ENCODE assay signal across 25 cellular contexts in the genomic region with DNA sequence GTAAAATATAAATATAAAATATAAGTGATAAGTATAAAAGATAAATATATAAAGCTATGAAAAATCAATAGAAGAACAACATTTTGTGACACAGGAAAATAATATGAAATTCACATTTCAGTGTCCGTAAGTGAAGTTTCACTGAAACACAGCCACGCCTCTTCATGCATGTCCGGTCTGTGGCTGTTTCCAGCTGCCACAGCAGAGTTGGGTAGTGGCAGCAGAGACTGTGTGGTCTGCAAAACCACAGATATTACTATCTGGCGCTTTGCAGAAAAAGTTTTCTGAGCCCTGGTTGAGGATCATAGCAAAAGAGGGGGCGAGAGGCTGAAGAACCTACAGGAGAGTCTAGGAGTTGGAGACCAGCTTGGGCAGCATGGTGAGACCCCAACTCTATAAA. TPM values are rescaled to one million over a fixed set of nuclear protein-coding genes. Genes with fewer than 3 reads are reported as not detected.
A peak's percentile ranks its signal among the peaks of the same experiment; 100 is the strongest.
DNase-seq lines count a peak whose midpoint lies in the region; TF ChIP-seq lines count a peak whose summit lies in the region.
"Had no signal": no experiment of that assay in that cellular context is flagged by ENCODE, and none has a peak within 500 bp of the region (broad histone marks: within the 10 kb centered on the region; RNA-seq: fewer than 3 reads in every experiment).

No MANE protein-coding gene starts in this region.

- peaks cover 8% of the 10 kb centered on the region for H3K4me1 ChIP-seq in hepatocyte (ENCODE audit: insufficient read depth)
- H3K4me1 ChIP-seq: SJCRH30 had no signal

- no peaks in the 10 kb centered on the region for H3K9me2 ChIP-seq in hepatocyte (replicated peaks; ENCODE audit: insufficient read depth)

- no peaks in the 10 kb centered on the region for H3K36me3 ChIP-seq in hepatocyte (replicated peaks; ENCODE audit: insufficient read depth, low read depth)
- H3K36me3 ChIP-seq: SJCRH30 had no signal

- TF ChIP-seq CTCF in NB4 (IDR thresholded peaks at IDR 0.05; ENCODE audit: low read depth, low read length), result no peak
- no peak for TF ChIP-seq CTCF in hepatocyte (IDR thresholded peaks at IDR 0.05; ENCODE audit: poor library complexity)
- no peak for TF ChIP-seq CTCF in GM13977 (IDR thresholded peaks at IDR 0.05; ENCODE audit: extremely low read depth, insufficient read depth, missing control alignments)

- DNase-seq in NB4 (ENCODE audit: low read depth) (peak; percentile 12), hepatocyte (ENCODE audit: low spot score) (no peak), myocyte (ENCODE audit: low read depth) (peak; percentile 43), amniotic stem cell (lab: John Stamatoyannopoulos, UW) (no peak), GM13977 (ENCODE audit: low spot score) (no peak), NCI-H82 (lab: John Stamatoyannopoulos, UW) (no peak), putamen (ENCODE audit: low spot score) (no peak)
- DNase-seq: C1 segment of cervical spinal cord; Caco-2; CD4-positive, alpha-beta memory T cell; DMS 273 treated with DMSO at 0.1 percent for 48 hours; DMS79; GF-D8; NCI-H1092 treated with DMSO at 0.1 percent for 48 hours; NCI-H1436; NCI-H187; NCI-H2081 treated with DMSO at 0.1 percent for 48 hours; NCI-H2171 treated with DMSO at 0.1 percent for 48 hours; NCI-H345; NCI-H510A treated with DMSO at 0.1 percent for 48 hours; SJCRH30 had no signal

- H3K4me3 ChIP-seq in NB4 (ENCODE audit: low read depth, low read length) (no peak overlapping the region), hepatocyte (no peak overlapping the region)
- H3K4me3 ChIP-seq: SJCRH30 had no signal

- no peaks in the 10 kb centered on the region for H3K79me2 ChIP-seq in hepatocyte

- H3K9me3 ChIP-seq in hepatocyte (ENCODE audit: low read depth), result no peaks in the 10 kb centered on the region
- H3K9me3 ChIP-seq: Caco-2, SJCRH30 had no signal

- peak overlapping the region; percentile 55 for H3K4me2 ChIP-seq in hepatocyte

- in situ Hi-C loops in GM13977 (cut with MboI; ENCODE audit: low pct_unique_long_range_greater_than_20kb, low sequenced_read_pairs, unreplicated experiment), result no loop called here

- H4K20me1 ChIP-seq in hepatocyte (ENCODE audit: insufficient read depth, poor library complexity, severe bottlenecking), result no peaks in the 10 kb centered on the region

- no peak for TF ChIP-seq POLR2A in NB4 (IDR thresholded peaks at IDR 0.05; ENCODE audit: extremely low read depth, insufficient read length)

- H2AFZ ChIP-seq in hepatocyte, result no peak overlapping the region

- 94% methylated on average over 5 of the region's 5 CpGs for WGBS in hepatocyte (ENCODE audit: low lambda C conversion rate, missing lambda C conversion rate)

- no peak overlapping the region for H3K27ac ChIP-seq in hepatocyte
- H3K27ac ChIP-seq: HL-60, SJCRH30 had no signal

- no peaks in the 10 kb centered on the region for H3K27me3 ChIP-seq in hepatocyte
- H3K27me3 ChIP-seq: SJCRH30 had no signal

RNA-seq across cellular contexts. Expression of a gene that starts 0.8 kb away (rescaled TPM):
- total RNA-seq in hepatocyte (22.7 and 27.8 TPM in 2 replicates), myocyte (not detected in 2 replicates)
- 26.9 and 35.2 TPM in 2 replicates for polyA plus RNA-seq in hepatocyte
- not detected for polyA plus RNA-seq in myocyte (2012)
- total RNA-seq: A673; CD4-positive, alpha-beta memory T cell; H4; Right ventricle myocardium inferior; SJCRH30 had no signal
- polyA plus RNA-seq: CD4-positive, alpha-beta memory T cell had no signal

RNA-seq across cellular contexts. Expression of a gene that starts 19.2 kb away (rescaled TPM):
- 88.8 and 109 TPM in 2 replicates for total RNA-seq in hepatocyte
- 73.6 and 98.7 TPM in 2 replicates for polyA plus RNA-seq in hepatocyte
- not detected in 2 replicates for total RNA-seq in myocyte
- 0.14 TPM for polyA plus RNA-seq in myocyte (2012)
- total RNA-seq: A673; CD4-positive, alpha-beta memory T cell had no signal
- polyA plus RNA-seq: CD4-positive, alpha-beta memory T cell had no signal

RNA-seq across cellular contexts. Expression of a gene that starts 50.2 kb away (rescaled TPM):
- 402 and 457 TPM in 2 replicates for total RNA-seq in hepatocyte
- 359 and 461 TPM in 2 replicates for polyA plus RNA-seq in hepatocyte
- 0.78 and 1.7 TPM in 2 replicates for total RNA-seq in myocyte
- 1.5 TPM for polyA plus RNA-seq in myocyte (2012)
- total RNA-seq: CD4-positive, alpha-beta memory T cell; SJCRH30 had no signal
- polyA plus RNA-seq: CD4-positive, alpha-beta memory T cell had no signal

RNA-seq across cellular contexts. Expression of a gene that starts 52.8 kb away (rescaled TPM):
- total RNA-seq in hepatocyte, result 0.60 TPM in 1 of 2 replicates, not detected in the other
- 0.25 and 0.90 TPM in 2 replicates for polyA plus RNA-seq in hepatocyte
- not detected in 2 replicates for total RNA-seq in myocyte
- 0.08 TPM for polyA plus RNA-seq in myocyte (2012)
- total RNA-seq: A673; Caco-2; CD4-positive, alpha-beta memory T cell; H4; Right ventricle myocardium inferior; SJCRH30 had no signal
- polyA plus RNA-seq: CD4-positive, alpha-beta memory T cell had no signal

Comparison
In these comparisons a context has a peak if more than half of its experiments do, and no peak if none do; other contexts are left out.
1. DNase-seq: peak in NB4 (single experiment) and myocyte (single experiment); none in hepatocyte (single experiment), amniotic stem cell (single experiment), GM13977 (single experiment), NCI-H82 (single experiment) and putamen (single experiment).
2. RNA of a gene that starts 0.8 kb away (total RNA-seq): 22.7 to 27.8 TPM in hepatocyte; not detected in myocyte; every median in the first group is over 10 times any median in the second.
3. RNA of a gene that starts 19.2 kb away (total RNA-seq): 88.8 to 109 TPM in hepatocyte; not detected in myocyte; every median in the first group is over 10 times any median in the second.
4. RNA of a gene that starts 50.2 kb away (total RNA-seq): 402 to 457 TPM in hepatocyte; 0.78 to 1.7 TPM in myocyte; every median in the first group is over 100 times any median in the second.